In genomic region chr16:88536971-88537751, GRCh38 we compare ENCODE assay signal across 16 cellular contexts. TPM values are rescaled to one million over a fixed set of nuclear protein-coding genes. Genes with fewer than 3 reads are reported as not detected.
DNase-seq lines count a peak whose midpoint lies in the region; ATAC-seq, FAIRE-seq and TF ChIP-seq lines count a peak whose summit lies in the region.
"Had no signal": no experiment of that assay in that cellular context is flagged by ENCODE, and none has a peak within 500 bp of the region (broad histone marks: within the 10 kb centered on the region; RNA-seq: fewer than 3 reads in every experiment).

No MANE protein-coding gene starts in this region.

- DNase-seq in A549 (ENCODE audit: low read depth in 1 of 2, low spot score in 1 of 2) (peak in 1 of 2 experiments; percentile 49), OCI-LY7 (ENCODE audit: low spot score) (no peak), erythroblast (lab: John Stamatoyannopoulos, UW) (peak; percentile 50 to 54), lower leg skin (ENCODE audit: low spot score in 2 of 2) (no peak), HEK293T (ENCODE audit: extremely low spot score) (no peak)
- DNase-seq: activated T-cell treated with anti-CD3 and anti-CD28 coated beads, Interleukin-2, amount 50 U/mL, for 48 hours; effector CD8-positive, alpha-beta T cell; NCI-H1436 treated with DMSO at 0.1 percent for 48 hours; NK-92 treated with Interleukin-12 subunit alpha and Interleukin-12 subunit beta, amount 100 ng/mL, for 24 hours had no signal

- no peak for FAIRE-seq in A549 (lab: Jason Lieb, UNC)

- peaks cover 15% of the 10 kb centered on the region; the same call in 2 of the 3 replicates for H3K4me1 ChIP-seq in A549
- H3K4me1 ChIP-seq in OCI-LY7 (ENCODE audit: insufficient read depth, low read length, poor library complexity, severe bottlenecking): peaks cover 14% of the 10 kb centered on the region

- H3K4me2 ChIP-seq in A549 (no peak overlapping the region), OCI-LY7 (ENCODE audit: low read length) (no peak overlapping the region)
- H3K4me2 ChIP-seq: BLaER1 treated with 17β-estradiol and CSF1 and Interleukin-3, amounts not matched to agents 10 nM and 100 nM; KMS-11 had no signal

- no peaks in the 10 kb centered on the region for H3K79me2 ChIP-seq in OCI-LY7 (ENCODE audit: insufficient read depth, low read depth, low read length)

- intact Hi-C loops in OCI-LY7 (cut with micrococcal nuclease; ENCODE audit: unreplicated experiment) (no loop called here), lower leg skin (cut with DNase I; ENCODE audit: low total_unique reads) (no loop called here)

- H3K4me3 ChIP-seq in A549: no peak overlapping the region
- no peak overlapping the region for H3K4me3 ChIP-seq in OCI-LY7 (ENCODE audit: low read depth, low read length, poor library complexity, severe bottlenecking)
- H3K4me3 ChIP-seq in lower leg skin (ENCODE audit: low read depth, poor library complexity, severe bottlenecking): no peak overlapping the region
- H3K4me3 ChIP-seq: BLaER1 treated with 17β-estradiol and CSF1 and Interleukin-3, amounts not matched to agents 10 nM and 100 nM; skin epidermis; upper lobe of left lung had no signal

- TF ChIP-seq POLR2A in A549 (IDR thresholded peaks at IDR 0.05; ENCODE audit: low read length): peak; percentile 9; the same call in 1 of the 2 replicates
- TF ChIP-seq POLR2A in erythroblast (IDR thresholded peaks at IDR 0.05; ENCODE audit: low read length): no peak
- no peak for TF ChIP-seq POLR2A in lower leg skin (IDR thresholded peaks at IDR 0.05)

- peaks cover 5% of the 10 kb centered on the region for H3K9me3 ChIP-seq in A549
- H3K9me3 ChIP-seq in OCI-LY7 (ENCODE audit: low read length): no peaks in the 10 kb centered on the region
- H3K9me3 ChIP-seq: upper lobe of left lung had no signal

- CTCF ChIA-PET in A549 (lab: Yijun Ruan, JAX) (no interaction called here), OCI-LY7 (lab: Charles Lee; ENCODE audit: unreplicated experiment) (no interaction called here), HEK293T (lab: Yijun Ruan, JAX) (no interaction called here)

- no peak for TF ChIP-seq EP300 in A549 (IDR thresholded peaks at IDR 0.05)

- H2AFZ ChIP-seq in OCI-LY7 (ENCODE audit: low read length): no peak overlapping the region

- H3K27ac ChIP-seq in 22Rv1 (no peak overlapping the region), A549 (no peak overlapping the region), OCI-LY7 (ENCODE audit: low read depth, low read length, poor library complexity, severe bottlenecking) (no peak overlapping the region)
- H3K27ac ChIP-seq: BLaER1 treated with 17β-estradiol and CSF1 and Interleukin-3, amounts not matched to agents 10 nM and 100 nM; KMS-11; skin epidermis; upper lobe of left lung had no signal

- WGBS in A549 (ENCODE audit: missing lambda C conversion rate): 79% methylated on average over 25 of the region's 31 CpGs
- WGBS in lower leg skin, 2 donors: 46 to 60% methylated on average over 17 to 28 of the region's 31 CpGs

- 0 out of 2 replicates have a peak, but pooled peaks cover 3% of the 10 kb centered on the region for H3K36me3 ChIP-seq in OCI-LY7 (ENCODE audit: insufficient read depth, low read length)
- H3K36me3 ChIP-seq: upper lobe of left lung had no signal

- TF ChIP-seq CTCF in 22Rv1 (IDR thresholded peaks at IDR 0.05) (peak; percentile 17), A549 (IDR thresholded peaks at IDR 0.05) (no peak), OCI-LY7 (conservative IDR thresholded peaks at IDR 0.05; ENCODE audit: low read length) (0 out of 2 replicates have a peak, but pooled peaks have one; percentile 20), lower leg skin (IDR thresholded peaks at IDR 0.05) (no peak)

- BruUV-seq in OCI-LY7 (replicated peaks; lab: Mats Ljungman, UMichigan): no TSS peak

- ATAC-seq in A549 (peak in 1 of 2 experiments; percentile 20; a peak in 3 of 6 replicates), GM19035 (IDR thresholded peaks at IDR 0.05; ENCODE audit: unreplicated experiment) (no peak), GM21528 (IDR thresholded peaks at IDR 0.05; ENCODE audit: low FRiP score, unreplicated experiment) (no peak)

- no peaks in the 10 kb centered on the region for H3K9me2 ChIP-seq in OCI-LY7 (ENCODE audit: insufficient read depth, low read length)

- POLR2A ChIA-PET in A549 (lab: Yijun Ruan, JAX) (interaction anchor here (1.3 kb wide), 1 partner anchor 33 kb away, joined by 6 read pairs; the partner anchor contains the start of gene ZC3H18), OCI-LY7 (lab: Charles Lee) (no interaction called here), HEK293T (lab: Yijun Ruan, JAX) (no interaction called here)

- TF ChIP-seq RAD21 in A549 (conservative IDR thresholded peaks at IDR 0.05 in 1 of 2, IDR thresholded peaks at IDR 0.05 in 1 of 2): no peak

- no peaks in the 10 kb centered on the region for H4K20me1 ChIP-seq in OCI-LY7 (ENCODE audit: insufficient read depth, low read length)

TF ChIP-seq in A549, 52 proteins besides CTCF, POLR2A, EP300 and RAD21 (continues in another document):
- TF ChIP-seq GATA3 (IDR thresholded peaks at IDR 0.05; ENCODE audit: borderline replicate concordance): no peak
- no peak for TF ChIP-seq HES2 (IDR thresholded peaks at IDR 0.05)
- TF ChIP-seq SMC3 (IDR thresholded peaks at IDR 0.05): no peak
- no peak for TF ChIP-seq CHD2 (IDR thresholded peaks at IDR 0.05; ENCODE audit: low read length, partially characterized antibody)
- TF ChIP-seq, protein P1, sequence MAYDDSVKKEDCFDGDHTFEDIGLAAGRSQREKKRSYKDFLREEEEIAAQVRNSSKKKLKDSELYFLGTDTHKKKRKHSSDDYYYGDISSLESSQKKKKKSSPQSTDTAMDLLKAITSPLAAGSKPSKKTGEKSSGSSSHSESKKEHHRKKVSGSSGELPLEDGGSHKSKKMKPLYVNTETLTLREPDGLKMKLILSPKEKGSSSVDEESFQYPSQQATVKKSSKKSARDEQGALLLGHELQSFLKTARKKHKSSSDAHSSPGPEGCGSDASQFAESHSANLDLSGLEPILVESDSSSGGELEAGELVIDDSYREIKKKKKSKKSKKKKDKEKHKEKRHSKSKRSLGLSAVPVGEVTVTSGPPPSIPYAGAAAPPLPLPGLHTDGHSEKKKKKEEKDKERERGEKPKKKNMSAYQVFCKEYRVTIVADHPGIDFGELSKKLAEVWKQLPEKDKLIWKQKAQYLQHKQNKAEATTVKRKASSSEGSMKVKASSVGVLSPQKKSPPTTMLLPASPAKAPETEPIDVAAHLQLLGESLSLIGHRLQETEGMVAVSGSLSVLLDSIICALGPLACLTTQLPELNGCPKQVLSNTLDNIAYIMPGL (CRISPR knock-in tag; IDR thresholded peaks at IDR 0.05; ENCODE audit: borderline replicate concordance): no peak
- no peak for TF ChIP-seq SREBF2 (IDR thresholded peaks at IDR 0.05)

TF ChIP-seq in HEK293T, 16 proteins besides CTCF, POLR2A, EP300 and RAD21:
- TF ChIP-seq ZNF384 (IDR thresholded peaks at IDR 0.05) (no peak), FOXM1 (IDR thresholded peaks at IDR 0.05; ENCODE audit: borderline replicate concordance) (no peak), BHLHE40 (IDR thresholded peaks at IDR 0.05; ENCODE audit: borderline replicate concordance) (no peak), NFRKB (IDR thresholded peaks at IDR 0.05) (no peak), ELF4 (IDR thresholded peaks at IDR 0.05) (no peak), FOXA1 (IDR thresholded peaks at IDR 0.05) (no peak)

RNA-seq across cellular contexts. Expression of gene ZC3H18, which starts 33.0 kb away (rescaled TPM):
- 13.1 and 21.1 TPM in 2 replicates for polyA plus RNA-seq in A549 (2011; rRNA removed)
- 34.3 and 35.9 TPM in 2 replicates for polyA plus RNA-seq in A549 (2012; cell fraction: cytosol; rRNA removed)
- 93.0 and 98.7 TPM in 2 replicates for polyA plus RNA-seq in A549 (2012; cell fraction: nucleus; rRNA removed)
- 46.5 to 48.2 TPM (median 47.9 TPM) in 3 replicates for polyA plus RNA-seq in A549 (2017; fragmentation: RNase III; extraction: RNeasy Plus Mini Kit Qiagen cat#74134 plus additional on column Dnase treatment)
- polyA minus RNA-seq in A549 (2011; rRNA and poly(A)+ RNA removed): 6.5 and 12.3 TPM in 2 replicates
- 22.2 and 26.6 TPM in 2 replicates for total RNA-seq in OCI-LY7 (2014; rRNA removed; shearing (Covaris generic))
- 72.1 and 79.0 TPM in 2 replicates for total RNA-seq in OCI-LY7 (2022)
- total RNA-seq in lower leg skin: 10 to 100 TPM; 16.5 to 32.3 (median 18.5) TPM

Comparison
In these comparisons a context has a peak if more than half of its experiments do, and no peak if none do; other contexts are left out.
1. CTCF ChIP-seq: peak in 22Rv1 (single experiment) and OCI-LY7 (single experiment); none in A549 (single experiment) and lower leg skin (0 of 3).
2. DNase-seq: peak in erythroblast (2 of 2); none in OCI-LY7 (single experiment), lower leg skin (0 of 2) and HEK293T (single experiment).